In the genomic region with DNA sequence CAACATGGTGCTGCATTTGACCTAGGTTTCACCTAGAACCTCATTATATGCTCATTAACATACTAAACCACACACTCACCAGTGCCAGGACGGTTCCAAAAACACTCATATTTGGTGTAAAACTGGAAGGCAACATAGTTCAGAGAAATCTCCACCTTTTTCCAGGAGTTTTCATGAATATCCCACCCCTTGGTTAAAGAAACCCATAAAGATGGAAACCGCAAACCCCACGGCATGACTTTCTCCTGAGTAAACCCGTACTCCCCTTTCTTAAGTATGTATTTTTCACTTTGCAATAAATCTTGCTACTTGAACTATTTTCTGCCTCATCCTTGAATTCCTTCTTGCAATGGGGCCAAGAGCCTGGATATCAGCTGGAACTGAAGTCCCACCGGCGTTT, we compare ENCODE assay signal across 29 cellular contexts.
"Had no signal": no experiment of that assay in that cellular context is flagged by ENCODE, and none has a peak within 500 bp of the region (broad histone marks: within the 10 kb centered on the region; RNA-seq: fewer than 3 reads in every experiment).

No MANE protein-coding gene starts in this region.

- H3K9me3 ChIP-seq: body of pancreas, gastrocnemius medialis, heart left ventricle had no signal

- H3K27me3 ChIP-seq: body of pancreas, dorsolateral prefrontal cortex, foreskin keratinocyte, gastrocnemius medialis, heart left ventricle had no signal

- H3K27ac ChIP-seq: body of pancreas, foreskin keratinocyte, gastrocnemius medialis, heart left ventricle, WERI-Rb-1 had no signal

- H3K4me3 ChIP-seq: body of pancreas, coronary artery, dorsolateral prefrontal cortex, gastrocnemius medialis, heart left ventricle had no signal

- H3K4me1 ChIP-seq: body of pancreas, foreskin keratinocyte, gastrocnemius medialis had no signal

- H3K36me3 ChIP-seq: gastrocnemius medialis, heart left ventricle, WERI-Rb-1 had no signal

- DNase-seq: activated B cell treated with CpG ODN at 0.5 μM for 24 hours; activated CD4-positive, alpha-beta T cell treated with anti-CD3 and anti-CD28 coated beads for 48 hours; activated CD4-positive, alpha-beta T cell treated with anti-CD3 and anti-CD28 coated beads, Interleukin-2, amount 50 U/mL, for 1 hour; activated CD4-positive, alpha-beta T cell treated with anti-CD3 and anti-CD28 coated beads, Interleukin-2, amount 50 U/mL, for 48 hours; activated CD8-positive, alpha-beta memory T cell treated with anti-CD3 and anti-CD28 coated beads for 24 hours; activated CD8-positive, alpha-beta T cell treated with anti-CD3 and anti-CD28 coated beads for 36 hours; activated effector memory CD4-positive, alpha-beta T cell treated with Interleukin-2 at 50 U/mL for 16 hours; activated gamma-delta T cell treated with Interleukin-2 at 50 U/mL for 16 hours; activated naive CD4-positive, alpha-beta T cell treated with anti-CD3 and anti-CD28 coated beads, Interleukin-2, amount 50 U/mL, for 16 hours; activated naive CD4-positive, alpha-beta T cell treated with Interleukin-2 at 50 U/mL for 16 hours; activated T-cell treated with anti-CD3 and anti-CD28 coated beads, Interleukin-2, amount 50 U/mL, for 4 hours; amygdala; aorta; body of pancreas; dorsolateral prefrontal cortex; effector memory CD4-positive, alpha-beta T cell; endodermal cell; foreskin keratinocyte; gastrocnemius medialis; glutamatergic neuron; heart left ventricle; T-helper 17 cell; T1000; WERI-Rb-1 had no signal

- FAIRE-seq: bronchial epithelial cell had no signal

- ATAC-seq: activated CD4-positive, CD25-positive, alpha-beta regulatory T cell treated with anti-CD3 and anti-CD28 coated beads, Interleukin-2, amount 50 U/mL, for 24 hours; activated CD8-positive, alpha-beta T cell treated with anti-CD3 and anti-CD28 coated beads for 36 hours; activated T-cell treated with anti-CD3 and anti-CD28 coated beads, Interleukin-2, amount 50 U/mL, for 4 hours; activated T-helper 17 cell treated with anti-CD3 and anti-CD28 coated beads, Interleukin-2, amount 50 U/mL, for 72 hours; body of pancreas; esophagus mucosa; foreskin keratinocyte; gastrocnemius medialis; heart left ventricle; T-helper 17 cell had no signal
